In genomic region chr6:75693534-75693933, GRCh38 we compare ENCODE assay signal across 15 cellular contexts. TPM values are rescaled to one million over a fixed set of nuclear protein-coding genes. Genes with fewer than 3 reads are reported as not detected.
DNase-seq lines count a peak whose midpoint lies in the region; ATAC-seq and TF ChIP-seq lines count a peak whose summit lies in the region.
"Had no signal": no experiment of that assay in that cellular context is flagged by ENCODE, and none has a peak within 500 bp of the region (broad histone marks: within the 10 kb centered on the region; RNA-seq: fewer than 3 reads in every experiment).

No MANE protein-coding gene starts in this region.

- no peak for ATAC-seq in GM19324 (IDR thresholded peaks at IDR 0.05; ENCODE audit: low FRiP score, unreplicated experiment)
- ATAC-seq in GM18858 (IDR thresholded peaks at IDR 0.05; ENCODE audit: unreplicated experiment): no peak

- H3F3A ChIP-seq in GM23248 (ENCODE audit: insufficient read depth): no peaks in the 10 kb centered on the region

- H4K20me1 ChIP-seq in GM23248 (ENCODE audit: insufficient read depth): no peaks in the 10 kb centered on the region
- H4K20me1 ChIP-seq: BLaER1 had no signal

- H3K4me3 ChIP-seq in A673 (ENCODE audit: low read depth, low read length, poor library complexity, severe bottlenecking): no peak overlapping the region
- H3K4me3 ChIP-seq in GM23248: no peak overlapping the region
- H3K4me3 ChIP-seq in fibroblast of the aortic adventitia (ENCODE audit: low read depth, low read length): no peak overlapping the region
- H3K4me3 ChIP-seq: BLaER1, uterus had no signal

- H3K9me3 ChIP-seq in A673 (ENCODE audit: low read depth, low read length, poor library complexity, severe bottlenecking) (no peaks in the 10 kb centered on the region), GM23248 (ENCODE audit: low read depth) (no peaks in the 10 kb centered on the region)
- H3K9me3 ChIP-seq: BLaER1, uterus had no signal

- H3K27me3 ChIP-seq in A673 (replicated peaks; ENCODE audit: insufficient read depth, low read depth, low read length, poor library complexity) (no peaks in the 10 kb centered on the region), GM23248 (replicated peaks; ENCODE audit: insufficient read depth) (no peaks in the 10 kb centered on the region)
- H3K27me3 ChIP-seq: BLaER1, uterus had no signal

- no peaks in the 10 kb centered on the region for H3K4me1 ChIP-seq in A673 (ENCODE audit: insufficient read depth, low read length, poor library complexity, severe bottlenecking)
- no peaks in the 10 kb centered on the region for H3K4me1 ChIP-seq in GM23248 (ENCODE audit: insufficient read depth)
- H3K4me1 ChIP-seq: BLaER1, parathyroid adenoma, uterus had no signal

- in situ Hi-C loops in GM23248 (cut with MboI) (no loop called here), SK-MEL-5 (cut with HindIII; ENCODE audit: low pct_unique_long_range_greater_than_20kb, low sequenced_read_pairs) (no loop called here)

- H3K36me3 ChIP-seq in A673 (ENCODE audit: insufficient read depth, low read length, poor library complexity, severe bottlenecking): peaks cover 53% of the 10 kb centered on the region
- peaks cover 54% of the 10 kb centered on the region for H3K36me3 ChIP-seq in GM23248 (ENCODE audit: low read depth)
- H3K36me3 ChIP-seq: uterus had no signal

- 95 to 100% methylated on average over 1 of the region's 1 CpG for WGBS in GM23248 (ENCODE audit: low coverage in 1 of 2, low lambda C conversion rate in 2 of 2, missing lambda C conversion rate in 2 of 2), 2 experiments

- intact Hi-C loops in A673 (cut with micrococcal nuclease; ENCODE audit: unreplicated experiment): no loop called here

- no peak for TF ChIP-seq CTCF in A673 (conservative IDR thresholded peaks at IDR 0.05; ENCODE audit: low read depth, low read length)
- TF ChIP-seq CTCF in fibroblast of the aortic adventitia (IDR thresholded peaks at IDR 0.05; ENCODE audit: insufficient read depth, low read length): no peak

- POLR2A ChIA-PET in A673 (lab: Charles Lee; ENCODE audit: low non-redundant PET): no interaction called here

- DNase-seq in A673 (ENCODE audit: low spot score) (peak; percentile 24), GM23248 (peak; percentile 36), SK-MEL-5 (ENCODE audit: low read depth, low spot score) (peak; percentile 16), fibroblast of the aortic adventitia (ENCODE audit: low read depth) (peak; percentile 54), T1000 (lab: John Stamatoyannopoulos, UW) (no peak), NCI-H2107 treated with DMSO at 0.1 percent for 48 hours (lab: John Stamatoyannopoulos, UW; ENCODE audit: unreplicated experiment) (no peak)
- DNase-seq: activated T-cell treated with anti-CD3 and anti-CD28 coated beads, Interleukin-2, amount 50 U/mL, for 1 hour; NCI-H1436; NCI-H82; SW 1271; uterus had no signal

- BruUV-seq in A673 (replicated peaks; lab: Mats Ljungman, UMichigan): no TSS peak

- no peak overlapping the region for H2AFZ ChIP-seq in GM23248
- H2AFZ ChIP-seq: parathyroid adenoma had no signal

- H3K9me2 ChIP-seq in GM23248 (ENCODE audit: insufficient read depth): no peaks in the 10 kb centered on the region

- H3K27ac ChIP-seq in A673 (ENCODE audit: low read depth, low read length, poor library complexity, severe bottlenecking) (no peak overlapping the region), GM23248 (no peak overlapping the region)
- H3K27ac ChIP-seq: BLaER1, parathyroid adenoma, uterus had no signal

- H3K4me2 ChIP-seq in GM23248 (ENCODE audit: unreplicated experiment): no peak overlapping the region
- H3K4me2 ChIP-seq: BLaER1 had no signal

- peaks cover 7% of the 10 kb centered on the region for H3K79me2 ChIP-seq in GM23248 (ENCODE audit: insufficient read depth)

- CTCF ChIA-PET in A673 (lab: Charles Lee): interaction anchor here (0.5 kb wide), 1 partner anchor 30 kb away, joined by 10 read pairs; no protein-coding TSS in a partner anchor

- H3K9ac ChIP-seq in GM23248: no peak overlapping the region
- H3K9ac ChIP-seq: BLaER1, parathyroid adenoma had no signal

RNA-seq across cellular contexts. Expression of gene MYO6, which starts 55.5 kb away (rescaled TPM):
- total RNA-seq in A673 (2021) (1.8 and 2.8 TPM in 2 replicates), fibroblast of the aortic adventitia (ENCODE audit: low replicate concordance) (10.5 and 16.4 TPM in 2 replicates)
- 10.0 and 10.9 TPM in 2 replicates for total RNA-seq in GM23248 (2014; rRNA removed; shearing (Covaris generic))
- polyA plus RNA-seq in GM23248 (2016; fragmentation: Nextera tagmentation; extraction: Ambion mirVana): 24.2 and 25.8 TPM in 2 replicates
- total RNA-seq in SK-MEL-5 (2014; rRNA removed; shearing (Covaris generic)): 6.2 and 6.9 TPM in 2 replicates
- polyA plus RNA-seq in SK-MEL-5 (2015; cell fraction: cytosol; rRNA removed): 9.0 and 15.2 TPM in 2 replicates
- 8.6 and 9.1 TPM in 2 replicates for polyA plus RNA-seq in SK-MEL-5 (2015; cell fraction: nucleus; rRNA removed)

Comparison
In these comparisons a context has a peak if more than half of its experiments do, and no peak if none do; other contexts are left out.
1. DNase-seq: peak in A673 (single experiment), GM23248 (single experiment), SK-MEL-5 (single experiment) and fibroblast of the aortic adventitia (single experiment); none in T1000 (single experiment) and NCI-H2107 treated with DMSO at 0.1 percent for 48 hours (single experiment).